Comparison of ENCODE assay signal across 6 cellular contexts in genomic region chrX:48956728-48957414, GRCh38. TPM values are rescaled to one million over a fixed set of nuclear protein-coding genes. Genes with fewer than 3 reads are reported as not detected.
A peak's percentile ranks its signal among the peaks of the same experiment; 100 is the strongest.
DNase-seq lines count a peak whose midpoint lies in the region; ATAC-seq and TF ChIP-seq lines count a peak whose summit lies in the region.

No MANE protein-coding gene starts in this region.

- no peaks in the 10 kb centered on the region for H3K27me3 Mint-ChIP-seq in T-helper 17 cell

- H3K4me1 ChIP-seq in ES-I3 (ENCODE audit: insufficient read depth, low read length) (peaks cover 6% of the 10 kb centered on the region), spleen (peaks cover 8 to 75% (median 57%) of the 10 kb centered on the region in 6 donors)

- H3K27me3 ChIP-seq in spleen (replicated peaks in 1 of 7) = no peaks in the 10 kb centered on the region

- H3K36me3 ChIP-seq in ES-I3 (ENCODE audit: insufficient read depth, low read length) (peaks cover 10% of the 10 kb centered on the region), spleen (peaks cover 0 to 30% (median 2%) of the 10 kb centered on the region in 6 donors)

- peaks cover 29% of the 10 kb centered on the region for H3K4me1 Mint-ChIP-seq in T-helper 17 cell

- H3K4me3 Mint-ChIP-seq in T-helper 17 cell = peak overlapping the region; percentile 91

- no peaks in the 10 kb centered on the region for H3K36me3 Mint-ChIP-seq in T-helper 17 cell (ENCODE audit: low read depth)

- TF ChIP-seq POLR2A in spleen (IDR thresholded peaks at IDR 0.05) = no peak

- H3K4me3 ChIP-seq in epithelial cell of esophagus (ENCODE audit: low read length) (peak overlapping the region; percentile 62), spleen (peak overlapping the region; percentile 50 to 82 (median 60))

- H3K27ac ChIP-seq in spleen = peak overlapping the region; percentile 32 to 98 (median 96)

- intact Hi-C loops in spleen (cut with DNase I; ENCODE audit: low total_unique reads) = no loop called here

- no peak for TF ChIP-seq CTCF in epithelial cell of esophagus (IDR thresholded peaks at IDR 0.05; ENCODE audit: insufficient read depth, low read depth, low read length, missing control alignments)
- TF ChIP-seq CTCF in spleen (IDR thresholded peaks at IDR 0.05 in 8 of 11, conservative IDR thresholded peaks at IDR 0.05 in 3 of 11) = no peak

- H3K9ac ChIP-seq in ES-I3 (ENCODE audit: low read depth, low read length) = peak overlapping the region; percentile 81

- DNase-seq in T-helper 17 cell = peak; percentile 49 to 56 (median 49)
- DNase-seq in epithelial cell of esophagus (ENCODE audit: low read depth) = peak; percentile 16
- DNase-seq in spleen = peak; percentile 87
- no peak for DNase-seq in NCI-H748 (lab: John Stamatoyannopoulos, UW; ENCODE audit: unreplicated experiment)

- H3K27ac Mint-ChIP-seq in T-helper 17 cell = peak overlapping the region; percentile 96

- no peaks in the 10 kb centered on the region for H3K9me3 ChIP-seq in ES-I3 (ENCODE audit: control insufficient read depth, insufficient read depth, low read length)
- H3K9me3 ChIP-seq in T-helper 17 cell (ENCODE audit: control insufficient read depth, low read length, poor library complexity, severe bottlenecking) = no peaks in the 10 kb centered on the region
- no peaks in the 10 kb centered on the region for H3K9me3 ChIP-seq in spleen

- peak; percentile 39 for ATAC-seq in T-helper 17 cell
- no peak for ATAC-seq in GM18861 (IDR thresholded peaks at IDR 0.05; ENCODE audit: unreplicated experiment)

- WGBS in spleen, 5 donors = 1 to 59% (median 20%) methylated on average over 28 to 61 of the region's 61 CpGs; no CpG with 5 or more reads in 1 of the 5 donors

RNA-seq across cellular contexts. Expression of gene OTUD5, which starts 0.5 kb away (rescaled TPM):
- 10 to 100 TPM; 91.0 to 91.6 TPM for total RNA-seq in T-helper 17 cell
- 10 to 100 TPM; 47.2 to 65.8 (median 58.5) TPM for total RNA-seq in spleen
- polyA plus RNA-seq in spleen = 10 to 100 TPM; 29.6 to 53.2 (median 46.6) TPM

RNA-seq across cellular contexts. Expression of gene KCND1, which starts 14.8 kb away (rescaled TPM):
- total RNA-seq in T-helper 17 cell = 1 to 10 TPM; 2.2 to 3.2 TPM
- total RNA-seq in spleen = 1 to 10 TPM; 1.5 to 3.7 (median 2.2) TPM
- polyA plus RNA-seq in spleen = 1 to 10 TPM; 1.5 to 2.3 (median 2.0) TPM

RNA-seq across cellular contexts. Expression of gene PIM2, which starts 38.0 kb away (rescaled TPM):
- total RNA-seq in T-helper 17 cell (100 to 1,000 TPM; 301 to 481 TPM), spleen (100 to 1,000 TPM in 6 of 7 donors, 10 to 100 TPM in 1; 89.1 to 220 (median 159) TPM)
- 10 to 100 TPM; 54.2 to 86.6 (median 62.4) TPM for polyA plus RNA-seq in spleen

RNA-seq across cellular contexts. Expression of gene GRIPAP1, which starts 45.2 kb away (rescaled TPM):
- 100 to 1,000 TPM; 107 to 123 TPM for total RNA-seq in T-helper 17 cell
- total RNA-seq in spleen = 10 to 100 TPM; 48.0 to 93.6 (median 72.6) TPM
- 10 to 100 TPM; 20.0 to 42.2 (median 34.8) TPM for polyA plus RNA-seq in spleen

RNA-seq across cellular contexts. Expression of gene SLC35A2, which starts 45.4 kb away (rescaled TPM):
- total RNA-seq in T-helper 17 cell = 10 to 100 TPM; 34.8 to 50.7 TPM
- total RNA-seq in spleen = 10 to 100 TPM; 15.0 to 20.8 (median 17.4) TPM
- 1 to 10 TPM; 6.2 to 8.7 (median 8.3) TPM for polyA plus RNA-seq in spleen
